Comparison of ENCODE assay signal across 1 cellular context in genomic region chr21:39386899-39387298, GRCh38.
TF ChIP-seq lines count a peak whose summit lies in the region.

No MANE protein-coding gene starts in this region.

TF ChIP-seq in K562, 482 proteins besides CTCF, POLR2A, EP300 and RAD21 (continued from another document):
- TF ChIP-seq, protein P1, sequence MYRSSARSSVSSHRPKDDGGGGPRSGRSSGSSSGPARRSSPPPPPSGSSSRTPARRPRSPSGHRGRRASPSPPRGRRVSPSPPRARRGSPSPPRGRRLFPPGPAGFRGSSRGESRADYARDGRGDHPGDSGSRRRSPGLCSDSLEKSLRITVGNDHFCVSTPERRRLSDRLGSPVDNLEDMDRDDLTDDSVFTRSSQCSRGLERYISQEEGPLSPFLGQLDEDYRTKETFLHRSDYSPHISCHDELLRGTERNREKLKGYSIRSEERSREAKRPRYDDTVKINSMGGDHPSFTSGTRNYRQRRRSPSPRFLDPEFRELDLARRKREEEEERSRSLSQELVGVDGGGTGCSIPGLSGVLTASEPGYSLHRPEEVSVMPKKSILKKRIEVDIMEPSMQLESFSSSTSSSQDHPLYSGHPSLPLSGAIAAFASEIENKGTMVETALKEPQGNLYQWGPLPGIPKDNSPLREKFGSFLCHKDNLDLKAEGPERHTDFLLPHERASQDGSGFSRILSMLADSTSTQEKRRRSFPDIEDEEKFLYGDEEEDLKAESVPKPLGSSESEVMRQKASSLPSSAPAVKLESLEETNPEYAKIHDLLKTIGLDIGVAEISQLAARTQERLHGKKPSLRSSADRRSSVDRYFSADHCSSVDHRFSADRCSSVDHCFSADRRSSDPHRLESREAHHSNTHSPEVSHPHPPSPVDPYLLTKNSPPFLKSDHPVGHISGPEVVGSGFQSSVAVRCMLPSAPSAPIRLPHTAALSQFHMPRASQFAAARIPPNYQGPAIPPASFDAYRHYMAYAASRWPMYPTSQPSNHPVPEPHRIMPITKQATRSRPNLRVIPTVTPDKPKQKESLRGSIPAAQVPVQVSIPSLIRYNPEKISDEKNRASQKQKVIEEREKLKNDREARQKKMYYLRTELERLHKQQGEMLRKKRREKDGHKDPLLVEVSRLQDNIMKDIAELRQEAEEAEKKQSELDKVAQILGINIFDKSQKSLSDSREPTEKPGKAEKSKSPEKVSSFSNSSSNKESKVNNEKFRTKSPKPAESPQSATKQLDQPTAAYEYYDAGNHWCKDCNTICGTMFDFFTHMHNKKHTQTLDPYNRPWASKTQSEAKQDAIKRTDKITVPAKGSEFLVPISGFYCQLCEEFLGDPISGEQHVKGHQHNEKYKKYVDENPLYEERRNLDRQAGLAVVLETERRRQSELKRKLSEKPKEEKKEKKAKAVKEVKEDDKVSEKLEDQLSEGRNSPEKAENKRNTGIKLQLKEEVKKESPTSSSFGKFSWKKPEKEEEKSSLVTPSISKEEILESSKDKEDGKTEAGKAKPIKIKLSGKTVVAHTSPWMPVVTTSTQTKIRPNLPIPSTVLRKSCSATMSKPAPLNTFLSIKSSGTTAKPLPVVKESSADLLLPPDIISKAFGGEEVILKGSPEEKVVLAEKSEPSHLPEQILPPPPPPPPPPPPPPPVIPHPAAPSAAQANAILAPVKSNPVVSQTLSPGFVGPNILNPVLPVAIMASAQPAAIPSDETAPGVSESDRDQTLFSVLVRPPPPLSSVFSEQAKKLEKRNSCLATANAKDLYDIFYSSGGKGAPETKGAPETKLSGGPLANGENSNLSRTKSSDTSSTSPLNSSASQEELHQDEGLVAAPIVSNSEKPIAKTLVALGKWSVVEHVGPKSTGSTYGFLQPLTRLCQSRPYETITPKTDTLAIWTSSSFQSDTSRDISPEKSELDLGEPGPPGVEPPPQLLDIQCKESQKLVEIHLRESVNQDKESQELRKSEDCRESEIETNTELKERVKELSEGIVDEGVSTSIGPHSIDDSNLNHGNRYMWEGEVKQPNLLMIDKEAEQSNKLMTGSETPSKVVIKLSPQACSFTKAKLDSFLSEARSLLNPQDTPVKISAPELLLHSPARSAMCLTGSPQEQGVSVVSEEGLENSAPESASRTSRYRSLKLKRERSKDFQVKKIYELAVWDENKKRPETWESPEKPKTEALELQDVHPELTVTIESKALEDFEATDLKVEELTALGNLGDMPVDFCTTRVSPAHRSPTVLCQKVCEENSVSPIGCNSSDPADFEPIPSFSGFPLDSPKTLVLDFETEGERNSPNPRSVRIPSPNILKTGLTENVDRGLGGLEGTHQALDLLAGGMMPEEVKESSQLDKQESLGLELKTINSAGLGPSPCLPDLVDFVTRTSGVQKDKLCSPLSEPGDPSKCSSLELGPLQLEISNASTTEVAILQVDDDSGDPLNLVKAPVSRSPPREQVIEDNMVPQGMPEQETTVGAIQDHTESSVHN (IDR thresholded peaks at IDR 0.05; ENCODE audit: borderline replicate concordance in 1 of 2, low read depth in 1 of 2), result no peak
- TF ChIP-seq MGA (IDR thresholded peaks at IDR 0.05) (no peak), RBM25 (IDR thresholded peaks at IDR 0.05; ENCODE audit: low read depth, low read length, severe bottlenecking) (peak; percentile 66), SMARCA5 (IDR thresholded peaks at IDR 0.05) (0 out of 2 replicates have a peak, but pooled peaks have one; percentile 73), ZBTB33 (CRISPR knock-in tag; IDR thresholded peaks at IDR 0.05) (peak; percentile 65), ZNF121 (CRISPR knock-in tag; conservative IDR thresholded peaks at IDR 0.05) (peak; percentile 99), PTTG1 (tag; IDR thresholded peaks at IDR 0.05; ENCODE audit: low read depth) (no peak)
